In genomic region chr15:80811781-80812180, GRCh38 we compare ENCODE assay signal across 26 cellular contexts. TPM values are rescaled to one million over a fixed set of nuclear protein-coding genes. Genes with fewer than 3 reads are reported as not detected.
"Had no signal": no experiment of that assay in that cellular context is flagged by ENCODE, and none has a peak within 500 bp of the region (broad histone marks: within the 10 kb centered on the region; RNA-seq: fewer than 3 reads in every experiment).

No MANE protein-coding gene starts in this region.

- H3K9ac ChIP-seq: SK-N-SH had no signal

- H3K36me3 ChIP-seq: brain microvascular endothelial cell, SJSA1 had no signal

- H3K27ac ChIP-seq: brain microvascular endothelial cell, SJSA1 had no signal

- DNase-seq: activated CD4-positive, alpha-beta T cell treated with anti-CD3 and anti-CD28 coated beads, Interleukin-2, amount 10 ng/mL, durations not matched to agents 24 days and 14 days; activated CD4-positive, alpha-beta T cell treated with anti-CD3 and anti-CD28 coated beads, Interleukin-2, amount 50 U/mL, for 4 hours; activated CD8-positive, alpha-beta T cell treated with anti-CD3 and anti-CD28 coated beads for 36 hours; activated effector memory CD4-positive, alpha-beta T cell treated with anti-CD3 and anti-CD28 coated beads, Interleukin-2, amount 50 U/mL, for 16 hours; activated naive CD4-positive, alpha-beta T cell; activated naive CD4-positive, alpha-beta T cell treated with anti-CD3 and anti-CD28 coated beads, Interleukin-2, amount 50 U/mL, for 16 hours; activated naive CD8-positive, alpha-beta T cell treated with anti-CD3 and anti-CD28 coated beads for 36 hours; activated T-cell treated with anti-CD3 and anti-CD28 coated beads, Interleukin-2, amount 50 U/mL, for 1 hour; activated T-cell treated with anti-CD3 and anti-CD28 coated beads, Interleukin-2, amount 50 U/mL, for 72 hours; amniotic stem cell; aorta; brain microvascular endothelial cell; central memory CD4-positive, alpha-beta T cell; IMR-90; NCI-H1105 treated with DMSO at 0.1 percent for 48 hours; NCI-H1436; NCI-H1694; NCI-H1930; NCI-H2171 treated with DMSO at 0.1 percent for 48 hours; NCI-H2227 treated with DMSO at 0.1 percent for 48 hours; NCI-H526 treated with DMSO at 0.1 percent for 48 hours; OCI-M1; Right ventricle myocardium superior; SK-N-SH had no signal

- H3K4me3 ChIP-seq: K562, SJSA1 had no signal

- H3K4me2 ChIP-seq: SK-N-SH had no signal

- H3K9me3 ChIP-seq: SJSA1, SK-N-SH had no signal

- H3K27me3 ChIP-seq: brain microvascular endothelial cell had no signal

- H3K4me1 ChIP-seq: SJSA1 had no signal

RNA-seq across cellular contexts. Expression of gene CEMIP, which starts 32.6 kb away (rescaled TPM):
- polyA plus RNA-seq: K562 had no signal
